ENCODE assay signal across 17 cellular contexts in genomic region chr10:122282253-122282671, GRCh38. TPM values are rescaled to one million over a fixed set of nuclear protein-coding genes. Genes with fewer than 3 reads are reported as not detected.
DNase-seq lines count a peak whose midpoint lies in the region; ATAC-seq, FAIRE-seq and TF ChIP-seq lines count a peak whose summit lies in the region.
"Had no signal": no experiment of that assay in that cellular context is flagged by ENCODE, and none has a peak within 500 bp of the region (broad histone marks: within the 10 kb centered on the region; RNA-seq: fewer than 3 reads in every experiment).

No MANE protein-coding gene starts in this region.

- H3K27ac ChIP-seq in mesenchymal stem cell (ENCODE audit: low read length, poor library complexity, severe bottlenecking): no peak overlapping the region
- H3K27ac ChIP-seq: tibial nerve had no signal

- ATAC-seq in left cardiac atrium: peak; percentile 24 to 36
- no peak for ATAC-seq in Right ventricle myocardium superior (ENCODE audit: poor library complexity)
- no peak for ATAC-seq in activated CD8-positive, alpha-beta T cell treated with anti-CD3 and anti-CD28 coated beads, Interleukin-2, amount 10 ng/mL, durations not matched to agents 7 days and 5 days
- no peak for ATAC-seq in GM21723 (IDR thresholded peaks at IDR 0.05; ENCODE audit: unreplicated experiment)
- ATAC-seq: activated CD4-positive, alpha-beta T cell treated with anti-CD3 and anti-CD28 coated beads for 36 hours had no signal

- H2BK15ac ChIP-seq in mesenchymal stem cell (ENCODE audit: low read depth, poor library complexity, severe bottlenecking): no peak overlapping the region

- no peak for FAIRE-seq in frontal cortex (lab: Jason Lieb, UNC)
- FAIRE-seq: GM19239 had no signal

- no peak for TF ChIP-seq CTCF in astrocyte of the spinal cord (IDR thresholded peaks at IDR 0.05; ENCODE audit: low read depth, low read length)

- no peak overlapping the region for H3K9ac ChIP-seq in mesenchymal stem cell (ENCODE audit: low read length)

- H3K27me3 ChIP-seq in mesenchymal stem cell (ENCODE audit: control insufficient read depth in 1 of 2, insufficient read depth in 1 of 2, low read length in 2 of 2): peaks cover 0 to 4% of the 10 kb centered on the region in 2 experiments
- H3K27me3 ChIP-seq: tibial nerve had no signal

- H2BK120ac ChIP-seq in mesenchymal stem cell (ENCODE audit: low read depth, low read length): no peak overlapping the region

- no peaks in the 10 kb centered on the region for H3K36me3 Mint-ChIP-seq in activated CD8-positive, alpha-beta T cell treated with anti-CD3 and anti-CD28 coated beads, Interleukin-2, amount 10 ng/mL, durations not matched to agents 7 days and 5 days (ENCODE audit: low read depth)

- H2AFZ ChIP-seq in mesenchymal stem cell (ENCODE audit: low read depth, low read length): no peak overlapping the region

- no peaks in the 10 kb centered on the region for H3K36me3 ChIP-seq in mesenchymal stem cell (ENCODE audit: control insufficient read depth in 1 of 2, insufficient read depth in 2 of 2, low read depth in 1 of 2, low read length in 2 of 2)
- H3K36me3 ChIP-seq: tibial nerve had no signal

- no peaks in the 10 kb centered on the region for H3K4me1 Mint-ChIP-seq in activated CD8-positive, alpha-beta T cell treated with anti-CD3 and anti-CD28 coated beads, Interleukin-2, amount 10 ng/mL, durations not matched to agents 7 days and 5 days (ENCODE audit: low read depth)
- H3K4me1 Mint-ChIP-seq: activated CD4-positive, alpha-beta T cell treated with anti-CD3 and anti-CD28 coated beads for 36 hours had no signal

- no peak overlapping the region for H4K91ac ChIP-seq in mesenchymal stem cell (ENCODE audit: low read length)

- H3K4me3 Mint-ChIP-seq in activated CD8-positive, alpha-beta T cell treated with anti-CD3 and anti-CD28 coated beads, Interleukin-2, amount 10 ng/mL, durations not matched to agents 7 days and 5 days: no peak overlapping the region
- H3K4me3 Mint-ChIP-seq: activated CD4-positive, alpha-beta T cell treated with anti-CD3 and anti-CD28 coated beads for 36 hours; nephron; T-helper 1 cell treated with Interleukin-12 subunit alpha and Interleukin-12 subunit beta and Interleukin-4 antibody, amounts not matched to agents 30 μg/mL and 1 μg/mL, for 36 hours had no signal

- H3K27me3 Mint-ChIP-seq in activated CD8-positive, alpha-beta T cell treated with anti-CD3 and anti-CD28 coated beads, Interleukin-2, amount 10 ng/mL, durations not matched to agents 7 days and 5 days (ENCODE audit: low read depth): peaks cover 15% of the 10 kb centered on the region

- POLR2A ChIA-PET in activated CD8-positive, alpha-beta T cell treated with anti-CD3 and anti-CD28 coated beads, Interleukin-2, amount 10 ng/mL, durations not matched to agents 7 days and 5 days (lab: Charles Lee): no interaction called here

- H3K14ac ChIP-seq in mesenchymal stem cell (ENCODE audit: low read length in 2 of 2): no peak overlapping the region

- DNase-seq in left cardiac atrium (peak; percentile 52), Right ventricle myocardium superior (no peak), astrocyte of the spinal cord (ENCODE audit: low read depth, low spot score) (peak; percentile 48), mesenchymal stem cell (peak; percentile 50), OCI-M2 (lab: John Stamatoyannopoulos, UW; ENCODE audit: unreplicated experiment) (no peak), frontal cortex (ENCODE audit: low spot score in 2 of 2) (no peak)
- no peak for DNase-seq in activated CD8-positive, alpha-beta T cell treated with anti-CD3 and anti-CD28 coated beads, Interleukin-2, amount 10 ng/mL, durations not matched to agents 7 days and 5 days
- DNase-seq: activated CD4-positive, alpha-beta T cell treated with anti-CD3 and anti-CD28 coated beads for 36 hours; DMS153; left colon; MM.1S; NCI-H2171 had no signal

- no peak overlapping the region for H2AK5ac ChIP-seq in mesenchymal stem cell (ENCODE audit: low read length, severe bottlenecking)

- H3K4me3 ChIP-seq in astrocyte of the spinal cord (ENCODE audit: low read depth, low read length) (no peak overlapping the region), mesenchymal stem cell (ENCODE audit: insufficient read depth in 1 of 2, low read depth in 1 of 2, low read length in 2 of 2) (peak overlapping the region in 1 of 2 experiments; percentile 27)
- H3K4me3 ChIP-seq: tibial nerve had no signal

- no peak overlapping the region for H3K4me2 ChIP-seq in mesenchymal stem cell (ENCODE audit: low read length, poor library complexity, severe bottlenecking)

- no peak overlapping the region for H4K8ac ChIP-seq in mesenchymal stem cell (ENCODE audit: low read length)

- CTCF ChIA-PET in activated CD8-positive, alpha-beta T cell treated with anti-CD3 and anti-CD28 coated beads, Interleukin-2, amount 10 ng/mL, durations not matched to agents 7 days and 5 days (lab: Charles Lee): interaction anchor here (1.0 kb wide), 1 partner anchor 17 kb away, joined by 3 read pairs; no protein-coding TSS in a partner anchor

- in situ Hi-C loops in astrocyte of the spinal cord (cut with HindIII; ENCODE audit: low sequenced_read_pairs): no loop called here

- peaks cover 26% of the 10 kb centered on the region for H3K4me1 ChIP-seq in mesenchymal stem cell (ENCODE audit: control insufficient read depth, insufficient read depth, low read depth, low read length)

- no peak overlapping the region for H2BK5ac ChIP-seq in mesenchymal stem cell (ENCODE audit: low read depth, low read length, poor library complexity, severe bottlenecking)

- H3K9me3 Mint-ChIP-seq in activated CD8-positive, alpha-beta T cell treated with anti-CD3 and anti-CD28 coated beads, Interleukin-2, amount 10 ng/mL, durations not matched to agents 7 days and 5 days (ENCODE audit: insufficient read depth): no peaks in the 10 kb centered on the region
- H3K9me3 Mint-ChIP-seq: nephron; T-helper 1 cell treated with Interleukin-12 subunit alpha and Interleukin-12 subunit beta and Interleukin-4 antibody, amounts not matched to agents 30 μg/mL and 1 μg/mL, for 36 hours had no signal

- no peaks in the 10 kb centered on the region for H3K9me3 ChIP-seq in mesenchymal stem cell (ENCODE audit: control insufficient read depth, low read length)
- H3K9me3 ChIP-seq: tibial nerve had no signal

- no peaks in the 10 kb centered on the region for H3K79me1 ChIP-seq in mesenchymal stem cell (replicated peaks; ENCODE audit: low read length, poor library complexity, severe bottlenecking)

- H3K18ac ChIP-seq in mesenchymal stem cell (ENCODE audit: low read depth in 1 of 2, low read length in 2 of 2): no peak overlapping the region

- 47% methylated on average over 9 of the region's 9 CpGs for WGBS in mesenchymal stem cell

- intact Hi-C loops in left cardiac atrium (cut with DNase I) (no loop called here), Right ventricle myocardium superior (cut with DNase I) (loop anchor here (10.0 kb wide), 1 partner anchor 423 kb away; no protein-coding TSS in a partner anchor)

- no peak overlapping the region for H2BK12ac ChIP-seq in mesenchymal stem cell (ENCODE audit: low read length in 2 of 2)

- H3K4ac ChIP-seq in mesenchymal stem cell (ENCODE audit: low read depth in 1 of 2, low read length in 2 of 2): no peak overlapping the region

- no peak overlapping the region for H3K27ac Mint-ChIP-seq in activated CD8-positive, alpha-beta T cell treated with anti-CD3 and anti-CD28 coated beads, Interleukin-2, amount 10 ng/mL, durations not matched to agents 7 days and 5 days
- H3K27ac Mint-ChIP-seq: activated CD4-positive, alpha-beta T cell treated with anti-CD3 and anti-CD28 coated beads for 36 hours; T-helper 1 cell treated with Interleukin-12 subunit alpha and Interleukin-12 subunit beta and Interleukin-4 antibody, amounts not matched to agents 30 μg/mL and 1 μg/mL, for 36 hours had no signal

- no peak overlapping the region for H3K23ac ChIP-seq in mesenchymal stem cell (ENCODE audit: low read length in 2 of 2)

RNA-seq across cellular contexts. Expression of gene BTBD16, which starts 11.2 kb away (rescaled TPM):
- under 1 TPM in 1 of 2 donors, not detected in 1; 0.37 TPM for total RNA-seq in left cardiac atrium
- not detected for total RNA-seq in Right ventricle myocardium superior
- polyA plus RNA-seq in mesenchymal stem cell (2013, experiment 1 of 2): not detected
- polyA plus RNA-seq in mesenchymal stem cell (2013, experiment 2 of 2): not detected
- not detected for total RNA-seq in activated CD8-positive, alpha-beta T cell treated with anti-CD3 and anti-CD28 coated beads, Interleukin-2, amount 10 ng/mL, durations not matched to agents 7 days and 5 days
- not detected for total RNA-seq in frontal cortex
- total RNA-seq: activated CD4-positive, alpha-beta T cell treated with anti-CD3 and anti-CD28 coated beads for 36 hours had no signal

Comparison
In these comparisons a context has a peak if more than half of its experiments do, and no peak if none do; other contexts are left out.
1. ATAC-seq: peak in left cardiac atrium (2 of 2); none in Right ventricle myocardium superior (single experiment), activated CD8-positive, alpha-beta T cell treated with anti-CD3 and anti-CD28 coated beads, Interleukin-2, amount 10 ng/mL, durations not matched to agents 7 days and 5 days (single experiment) and GM21723 (single experiment).
2. DNase-seq: peak in left cardiac atrium (single experiment), astrocyte of the spinal cord (single experiment) and mesenchymal stem cell (single experiment); none in Right ventricle myocardium superior (single experiment), OCI-M2 (single experiment), activated CD8-positive, alpha-beta T cell treated with anti-CD3 and anti-CD28 coated beads, Interleukin-2, amount 10 ng/mL, durations not matched to agents 7 days and 5 days (single experiment) and frontal cortex (0 of 2).